In the genomic region with DNA sequence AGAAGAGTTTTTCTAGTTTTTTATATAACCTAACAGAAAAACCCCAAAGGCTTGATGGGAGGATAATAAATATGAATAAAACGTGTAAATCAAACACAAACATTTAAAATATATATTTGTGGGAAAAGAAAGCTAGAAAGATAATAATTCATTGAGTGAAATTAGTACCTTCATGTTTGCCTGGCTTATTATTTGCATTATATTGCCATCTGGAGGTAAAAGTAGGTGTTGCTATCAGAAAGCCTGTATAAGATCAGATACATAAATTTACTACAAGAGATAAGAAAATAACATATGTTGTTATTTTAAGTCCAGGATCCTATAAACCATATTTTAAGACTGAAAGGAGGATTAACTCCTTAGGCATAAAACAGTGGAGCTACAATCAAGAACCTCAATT, we compare ENCODE assay signal across 11 cellular contexts.
A peak's percentile ranks its signal among the peaks of the same experiment; 100 is the strongest.
DNase-seq lines count a peak whose midpoint lies in the region; ATAC-seq and TF ChIP-seq lines count a peak whose summit lies in the region.
"Had no signal": no experiment of that assay in that cellular context is flagged by ENCODE, and none has a peak within 500 bp of the region (broad histone marks: within the 10 kb centered on the region; RNA-seq: fewer than 3 reads in every experiment).

No MANE protein-coding gene starts in this region.

- H3K23ac ChIP-seq in mesenchymal stem cell (ENCODE audit: low read length in 2 of 2), result no peak overlapping the region

- no peak overlapping the region for H4K8ac ChIP-seq in mesenchymal stem cell (ENCODE audit: low read length)

- H3K27ac ChIP-seq in mesenchymal stem cell (ENCODE audit: low read length, poor library complexity, severe bottlenecking), result no peak overlapping the region
- H3K27ac ChIP-seq: epithelial cell of prostate, skin epidermis had no signal

- no peak overlapping the region for H2AFZ ChIP-seq in mesenchymal stem cell (ENCODE audit: low read depth, low read length)

- no peaks in the 10 kb centered on the region for H3K9me3 ChIP-seq in mesenchymal stem cell (ENCODE audit: control insufficient read depth, low read length)

- no peaks in the 10 kb centered on the region for H3K36me3 Mint-ChIP-seq in T-cell
- no peaks in the 10 kb centered on the region for H3K36me3 Mint-ChIP-seq in activated CD4-positive, alpha-beta T cell treated with anti-CD3 and anti-CD28 coated beads, Interleukin-2, amount 10 ng/mL, durations not matched to agents 24 days and 14 days (ENCODE audit: low read depth)

- H3K27ac Mint-ChIP-seq in T-cell, result no peak overlapping the region
- no peak overlapping the region for H3K27ac Mint-ChIP-seq in activated CD4-positive, alpha-beta T cell treated with anti-CD3 and anti-CD28 coated beads, Interleukin-2, amount 10 ng/mL, durations not matched to agents 24 days and 14 days

- no peak overlapping the region for H2BK5ac ChIP-seq in mesenchymal stem cell (ENCODE audit: low read depth, low read length, poor library complexity, severe bottlenecking)

- H3K4me1 Mint-ChIP-seq in T-cell, result no peaks in the 10 kb centered on the region
- H3K4me1 Mint-ChIP-seq in activated CD4-positive, alpha-beta T cell treated with anti-CD3 and anti-CD28 coated beads, Interleukin-2, amount 10 ng/mL, durations not matched to agents 24 days and 14 days, result no peaks in the 10 kb centered on the region

- H3K79me1 ChIP-seq in mesenchymal stem cell (replicated peaks; ENCODE audit: low read length, poor library complexity, severe bottlenecking), result no peaks in the 10 kb centered on the region

- H3K18ac ChIP-seq in mesenchymal stem cell (ENCODE audit: low read depth in 1 of 2, low read length in 2 of 2), result no peak overlapping the region

- no peak overlapping the region for H2BK120ac ChIP-seq in mesenchymal stem cell (ENCODE audit: low read depth, low read length)

- no peak for ATAC-seq in T-cell (replicated peaks in 1 of 4)

- TF ChIP-seq CTCF in GM10248 (IDR thresholded peaks at IDR 0.05; ENCODE audit: control extremely low read depth, extremely low read depth, low read depth, missing control alignments), result peak; percentile 33

- no peak overlapping the region for H2BK12ac ChIP-seq in mesenchymal stem cell (ENCODE audit: low read length in 2 of 2)

- no peak overlapping the region for H2AK5ac ChIP-seq in mesenchymal stem cell (ENCODE audit: low read length, severe bottlenecking)

- peaks cover 0 to 5% (median 2%) of the 10 kb centered on the region in 3 donors for H3K9me3 Mint-ChIP-seq in T-cell
- H3K9me3 Mint-ChIP-seq in activated CD4-positive, alpha-beta T cell treated with anti-CD3 and anti-CD28 coated beads, Interleukin-2, amount 10 ng/mL, durations not matched to agents 24 days and 14 days, result no peaks in the 10 kb centered on the region

- H3K9ac ChIP-seq in mesenchymal stem cell (ENCODE audit: low read length), result no peak overlapping the region

- no peak overlapping the region for H3K4me2 ChIP-seq in mesenchymal stem cell (ENCODE audit: low read length, poor library complexity, severe bottlenecking)

- no CpG with 5 or more reads among the region's 1 CpG for WGBS in mesenchymal stem cell

- no peaks in the 10 kb centered on the region for H3K27me3 ChIP-seq in mesenchymal stem cell (ENCODE audit: control insufficient read depth in 1 of 2, insufficient read depth in 1 of 2, low read length in 2 of 2)

- H3K4me3 ChIP-seq in mesenchymal stem cell (ENCODE audit: insufficient read depth in 1 of 2, low read depth in 1 of 2, low read length in 2 of 2), result no peak overlapping the region
- H3K4me3 ChIP-seq: skin epidermis had no signal

- H3K4ac ChIP-seq in mesenchymal stem cell (ENCODE audit: low read depth in 1 of 2, low read length in 2 of 2), result no peak overlapping the region

- no peak overlapping the region for H2BK15ac ChIP-seq in mesenchymal stem cell (ENCODE audit: low read depth, poor library complexity, severe bottlenecking)

- peaks cover 3% of the 10 kb centered on the region for H3K4me1 ChIP-seq in mesenchymal stem cell (ENCODE audit: control insufficient read depth, insufficient read depth, low read depth, low read length)

- intact Hi-C loops in activated CD4-positive, alpha-beta T cell treated with anti-CD3 and anti-CD28 coated beads, Interleukin-2, amount 10 ng/mL, durations not matched to agents 24 days and 14 days (cut with micrococcal nuclease), result no loop called here

- no peaks in the 10 kb centered on the region for H3K36me3 ChIP-seq in mesenchymal stem cell (ENCODE audit: control insufficient read depth in 1 of 2, insufficient read depth in 2 of 2, low read depth in 1 of 2, low read length in 2 of 2)

- no peaks in the 10 kb centered on the region for H3K27me3 Mint-ChIP-seq in T-cell
- H3K27me3 Mint-ChIP-seq in activated CD4-positive, alpha-beta T cell treated with anti-CD3 and anti-CD28 coated beads, Interleukin-2, amount 10 ng/mL, durations not matched to agents 24 days and 14 days, result no peaks in the 10 kb centered on the region

- CTCF ChIA-PET in GM10248 (lab: Yijun Ruan, JAX) (interaction anchor here (0.9 to 1.4 kb wide), 3 partner anchors 9 to 483 kb away, joined by 3 to 5 read pairs (median 3); no protein-coding TSS in a partner anchor), T-cell (lab: Charles Lee) (no interaction called here)

- POLR2A ChIA-PET in GM10248 (lab: Yijun Ruan, JAX) (no interaction called here), T-cell (lab: Charles Lee) (no interaction called here)

- H3K14ac ChIP-seq in mesenchymal stem cell (ENCODE audit: low read length in 2 of 2), result no peak overlapping the region

- H3K4me3 Mint-ChIP-seq in T-cell, result no peak overlapping the region
- H3K4me3 Mint-ChIP-seq in activated CD4-positive, alpha-beta T cell treated with anti-CD3 and anti-CD28 coated beads, Interleukin-2, amount 10 ng/mL, durations not matched to agents 24 days and 14 days, result no peak overlapping the region

- DNase-seq in GM10248 (ENCODE audit: extremely low spot score) (no peak), M059J (ENCODE audit: low read depth) (peak; percentile 22), astrocyte of the hippocampus (ENCODE audit: low read depth, low spot score) (peak; percentile 32), mesenchymal stem cell (peak; percentile 24), T-cell (no peak), NCI-H2029 treated with DMSO at 0.1 percent for 48 hours (lab: John Stamatoyannopoulos, UW) (no peak)
- DNase-seq in activated CD4-positive, alpha-beta T cell treated with anti-CD3 and anti-CD28 coated beads, Interleukin-2, amount 10 ng/mL, durations not matched to agents 24 days and 14 days, result no peak
- DNase-seq in activated CD4-positive, alpha-beta T cell treated with anti-CD3 and anti-CD28 coated beads for 48 hours, result no peak
- DNase-seq: activated CD4-positive, alpha-beta T cell treated with anti-CD3 and anti-CD28 coated beads, Interleukin-2, amount 50 U/mL, for 4 hours had no signal

- H4K91ac ChIP-seq in mesenchymal stem cell (ENCODE audit: low read length), result no peak overlapping the region

Comparison
In these comparisons a context has a peak if more than half of its experiments do, and no peak if none do; other contexts are left out.
1. DNase-seq: peak in M059J (single experiment), astrocyte of the hippocampus (single experiment) and mesenchymal stem cell (single experiment); none in GM10248 (single experiment), T-cell (0 of 34), NCI-H2029 treated with DMSO at 0.1 percent for 48 hours (single experiment), activated CD4-positive, alpha-beta T cell treated with anti-CD3 and anti-CD28 coated beads, Interleukin-2, amount 10 ng/mL, durations not matched to agents 24 days and 14 days (single experiment) and activated CD4-positive, alpha-beta T cell treated with anti-CD3 and anti-CD28 coated beads for 48 hours (single experiment).